In the genomic region with DNA sequence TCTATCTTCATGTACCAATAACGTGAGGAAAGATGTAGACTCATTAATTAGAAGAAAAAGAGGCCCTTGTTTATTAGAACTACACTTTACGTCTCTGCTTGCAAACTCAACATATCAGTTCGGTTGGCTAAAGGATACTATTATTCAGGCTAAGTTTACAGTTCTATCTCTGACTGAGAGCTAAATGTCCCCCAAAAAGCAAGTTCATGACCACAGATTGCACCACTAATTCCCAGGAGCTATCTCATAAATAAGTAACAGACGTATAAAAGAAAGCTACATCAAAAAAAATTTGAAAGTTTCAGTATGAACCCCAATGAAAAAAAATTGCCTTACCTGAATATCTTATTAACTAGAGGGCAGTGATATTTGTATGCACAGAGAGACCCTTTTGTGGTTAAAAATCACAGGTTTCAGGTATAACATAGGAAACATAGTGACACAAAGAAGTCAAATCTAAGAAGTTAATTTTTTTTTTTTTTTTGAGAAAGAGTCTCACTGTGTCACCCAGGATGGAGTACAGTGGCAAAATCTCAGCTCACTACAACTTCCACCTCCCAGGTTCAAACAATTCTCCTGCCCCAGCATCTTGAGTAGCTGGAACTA, we compare ENCODE assay signal across 21 cellular contexts.
DNase-seq lines count a peak whose midpoint lies in the region; ATAC-seq and TF ChIP-seq lines count a peak whose summit lies in the region.
"Had no signal": no experiment of that assay in that cellular context is flagged by ENCODE, and none has a peak within 500 bp of the region (broad histone marks: within the 10 kb centered on the region; RNA-seq: fewer than 3 reads in every experiment).

No MANE protein-coding gene starts in this region.

- ATAC-seq in GM18511 (IDR thresholded peaks at IDR 0.05; ENCODE audit: unreplicated experiment) (peak; percentile 51), HG03175 (IDR thresholded peaks at IDR 0.05; ENCODE audit: unreplicated experiment) (peak; percentile 48), GM19455 (IDR thresholded peaks at IDR 0.05; ENCODE audit: unreplicated experiment) (no peak), HG02885 (IDR thresholded peaks at IDR 0.05; ENCODE audit: poor library complexity, unreplicated experiment) (no peak)
- ATAC-seq in activated T-helper 17 cell treated with anti-CD3 and anti-CD28 coated beads, Interleukin-2, amount 50 U/mL, for 72 hours (replicated peaks): no peak
- ATAC-seq: A549 had no signal

- no peak overlapping the region for H3K4me3 Mint-ChIP-seq in activated T-helper 17 cell treated with anti-CD3 and anti-CD28 coated beads, Interleukin-2, amount 50 U/mL, for 72 hours
- H3K4me3 Mint-ChIP-seq: CD4-positive, alpha-beta memory T cell had no signal

- no peaks in the 10 kb centered on the region for H3K9me3 Mint-ChIP-seq in activated T-helper 17 cell treated with anti-CD3 and anti-CD28 coated beads, Interleukin-2, amount 50 U/mL, for 72 hours
- H3K9me3 Mint-ChIP-seq: CD4-positive, alpha-beta memory T cell had no signal

- no peak for TF ChIP-seq CTCF in fibroblast of mammary gland (conservative IDR thresholded peaks at IDR 0.05; ENCODE audit: control insufficient read depth, insufficient read depth, low read depth, low read length)

- peak; percentile 5 for DNase-seq in fibroblast of mammary gland (ENCODE audit: low read depth)
- no peak for DNase-seq in posterior vena cava (ENCODE audit: low spot score)
- DNase-seq: 8988T; ACHN; AML-193; C1 segment of cervical spinal cord; Calu3; CD4-positive, alpha-beta memory T cell; COR-L47; DMS53; DMS79 treated with DMSO at 0.1 percent for 48 hours; GF-D8; GM23248; H7; HCEC 1CT had no signal

- no peak overlapping the region for H3K4me3 ChIP-seq in fibroblast of mammary gland (ENCODE audit: control insufficient read depth, low read depth, low read length)
- H3K4me3 ChIP-seq: A549, GM23248 had no signal

- no peaks in the 10 kb centered on the region for H3K27me3 Mint-ChIP-seq in activated T-helper 17 cell treated with anti-CD3 and anti-CD28 coated beads, Interleukin-2, amount 50 U/mL, for 72 hours
- H3K27me3 Mint-ChIP-seq: CD4-positive, alpha-beta memory T cell had no signal

- peaks cover 8% of the 10 kb centered on the region for H3K4me1 Mint-ChIP-seq in activated T-helper 17 cell treated with anti-CD3 and anti-CD28 coated beads, Interleukin-2, amount 50 U/mL, for 72 hours

- intact Hi-C loops in posterior vena cava (cut with DNase I): no loop called here

- no peak overlapping the region for H3K27ac Mint-ChIP-seq in activated T-helper 17 cell treated with anti-CD3 and anti-CD28 coated beads, Interleukin-2, amount 50 U/mL, for 72 hours

- peaks cover 26% of the 10 kb centered on the region for H3K36me3 Mint-ChIP-seq in activated T-helper 17 cell treated with anti-CD3 and anti-CD28 coated beads, Interleukin-2, amount 50 U/mL, for 72 hours (ENCODE audit: low read depth)

Comparison
In these comparisons a context has a peak if more than half of its experiments do, and no peak if none do; other contexts are left out.
1. ATAC-seq: peak in GM18511 (single experiment) and HG03175 (single experiment); none in activated T-helper 17 cell treated with anti-CD3 and anti-CD28 coated beads, Interleukin-2, amount 50 U/mL, for 72 hours (single experiment), GM19455 (single experiment) and HG02885 (single experiment).